19 cellular contexts compared by ENCODE assay signal in genomic region chr22:49452362-49452946, GRCh38.
"Had no signal": no experiment of that assay in that cellular context is flagged by ENCODE, and none has a peak within 500 bp of the region (broad histone marks: within the 10 kb centered on the region; RNA-seq: fewer than 3 reads in every experiment).

No MANE protein-coding gene starts in this region.

- H3K27me3 ChIP-seq: SJSA1 had no signal

- H3K9ac ChIP-seq: KMS-11 had no signal

- H3K4me2 ChIP-seq: KMS-11 had no signal

- H3K27ac ChIP-seq: KMS-11, SJSA1, SK-N-MC had no signal

- FAIRE-seq: RCC 7860 had no signal

- H3K4me3 ChIP-seq: SJSA1, SK-N-MC had no signal

- DNase-seq: Kasumi-1, MM.1S, NCI-H1092 treated with DMSO at 0.1 percent for 48 hours, NCI-H1436, NCI-H187, NCI-H2029, NCI-H2081 treated with DMSO at 0.1 percent for 48 hours, NCI-H2171, NCI-H510A, NCI-H524 treated with DMSO at 0.1 percent for 48 hours, NCI-H69, NCI-H774, Right ventricle myocardium superior, RPMI8226, SIG-M5 had no signal

- H3K36me3 ChIP-seq: SJSA1 had no signal

- H3K4me1 ChIP-seq: SJSA1 had no signal
